Comparison of ENCODE assay signal across 1 cellular context in genomic region chr3:45041666-45042065, GRCh38.
TF ChIP-seq lines count a peak whose summit lies in the region.

No MANE protein-coding gene starts in this region.

TF ChIP-seq in H1, 55 proteins besides CTCF, POLR2A, EP300 and RAD21:
- TF ChIP-seq KDM5A (IDR thresholded peaks at IDR 0.05; ENCODE audit: low read length) (no peak), USF2 (IDR thresholded peaks at IDR 0.05; ENCODE audit: low read length) (no peak), CHD1 (IDR thresholded peaks at IDR 0.05; ENCODE audit: low read depth, low read length) (no peak), TBP (IDR thresholded peaks at IDR 0.05; ENCODE audit: low read depth, low read length) (no peak), MAFK (IDR thresholded peaks at IDR 0.05; ENCODE audit: low read depth, low read length) (no peak), HDAC2 (IDR thresholded peaks at IDR 0.05; ENCODE audit: borderline replicate concordance in 1 of 2, low read depth in 2 of 2, low read length in 2 of 2) (no peak), SP4 (IDR thresholded peaks at IDR 0.05; ENCODE audit: low read length) (no peak), SUZ12 (IDR thresholded peaks at IDR 0.05; ENCODE audit: low read length) (no peak), TAF1 (IDR thresholded peaks at IDR 0.05; ENCODE audit: low read depth, low read length) (no peak), ZNF274 (IDR thresholded peaks at IDR 0.05; ENCODE audit: borderline replicate concordance, extremely low read depth, low read length) (no peak), RXRA (IDR thresholded peaks at IDR 0.05; ENCODE audit: insufficient read depth, low read depth, low read length) (no peak), EZH2 (IDR thresholded peaks at IDR 0.05; ENCODE audit: low read depth, low read length, severe bottlenecking) (no peak), KDM1A (IDR thresholded peaks at IDR 0.05; ENCODE audit: borderline replicate concordance, low read length) (no peak), POLR2AphosphoS5 (IDR thresholded peaks at IDR 0.05; ENCODE audit: low read depth, low read length) (no peak), RFX5 (IDR thresholded peaks at IDR 0.05; ENCODE audit: borderline replicate concordance, low read depth, low read length) (no peak), TAF7 (optimal IDR thresholded peaks at IDR 0.05; ENCODE audit: borderline replicate concordance, low read depth, low read length) (no peak)
- TF ChIP-seq, protein P1, sequence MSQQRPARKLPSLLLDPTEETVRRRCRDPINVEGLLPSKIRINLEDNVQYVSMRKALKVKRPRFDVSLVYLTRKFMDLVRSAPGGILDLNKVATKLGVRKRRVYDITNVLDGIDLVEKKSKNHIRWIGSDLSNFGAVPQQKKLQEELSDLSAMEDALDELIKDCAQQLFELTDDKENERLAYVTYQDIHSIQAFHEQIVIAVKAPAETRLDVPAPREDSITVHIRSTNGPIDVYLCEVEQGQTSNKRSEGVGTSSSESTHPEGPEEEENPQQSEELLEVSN (IDR thresholded peaks at IDR 0.05): no peak
